21 cellular contexts compared by ENCODE assay signal in the genomic region with DNA sequence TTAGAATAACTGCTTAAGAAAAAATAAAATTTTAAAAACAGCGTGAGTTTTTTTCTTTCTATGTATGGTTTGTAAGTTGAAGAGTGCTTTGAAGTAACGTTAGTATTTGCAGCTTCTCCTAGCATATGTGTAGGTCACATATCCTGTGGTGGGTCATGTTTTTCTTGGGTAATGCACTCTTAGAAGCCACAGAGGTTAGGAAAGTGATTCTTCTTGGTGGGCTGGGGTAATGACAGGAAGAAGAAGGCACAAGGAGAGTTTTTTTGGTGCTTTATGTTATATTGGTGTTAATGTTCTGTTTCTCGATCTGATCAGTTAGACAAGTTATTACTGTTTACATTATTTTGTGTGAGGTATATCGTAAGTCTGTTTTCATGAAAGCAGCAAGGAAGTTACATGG.
DNase-seq lines count a peak whose midpoint lies in the region; ATAC-seq and TF ChIP-seq lines count a peak whose summit lies in the region.
"Had no signal": no experiment of that assay in that cellular context is flagged by ENCODE, and none has a peak within 500 bp of the region (broad histone marks: within the 10 kb centered on the region; RNA-seq: fewer than 3 reads in every experiment).

No MANE protein-coding gene starts in this region.

- peak overlapping the region; percentile 31 for H3K27ac ChIP-seq in CD8-positive, alpha-beta T cell (ENCODE audit: low read depth, low read length)
- peak overlapping the region; percentile 52 for H3K27ac ChIP-seq in naive thymus-derived CD4-positive, alpha-beta T cell (ENCODE audit: low read depth, low read length)
- H3K27ac ChIP-seq: ascending aorta, coronary artery, epithelial cell of prostate, neutrophil, testis, VCaP had no signal

- peak overlapping the region; percentile 62 for H3K4me3 Mint-ChIP-seq in CD8-positive, alpha-beta T cell
- peak overlapping the region; percentile 58 for H3K4me3 Mint-ChIP-seq in activated CD8-positive, alpha-beta T cell treated with anti-CD3 and anti-CD28 coated beads for 36 hours
- peak overlapping the region; percentile 30 to 87 (median 66) for H3K4me3 Mint-ChIP-seq in naive thymus-derived CD4-positive, alpha-beta T cell
- no peak overlapping the region for H3K4me3 Mint-ChIP-seq in CD14-positive monocyte

- H3K4me1 Mint-ChIP-seq in CD8-positive, alpha-beta T cell (ENCODE audit: low read depth): peaks cover 44% of the 10 kb centered on the region
- H3K4me1 Mint-ChIP-seq in activated CD8-positive, alpha-beta T cell treated with anti-CD3 and anti-CD28 coated beads for 36 hours (ENCODE audit: low read depth): peaks cover 42% of the 10 kb centered on the region
- H3K4me1 Mint-ChIP-seq in naive thymus-derived CD4-positive, alpha-beta T cell: peaks cover 21 to 74% (median 50%) of the 10 kb centered on the region in 7 donors
- peaks cover 11% of the 10 kb centered on the region for H3K4me1 Mint-ChIP-seq in CD14-positive monocyte

- POLR2A ChIA-PET in CD8-positive, alpha-beta T cell (lab: Charles Lee): interaction anchor here (0.6 to 1.5 kb wide), 4 partner anchors 11 to 128 kb away, joined by 3 to 6 read pairs (median 4); a partner anchor contains a TSS
- POLR2A ChIA-PET in activated CD8-positive, alpha-beta T cell treated with anti-CD3 and anti-CD28 coated beads for 36 hours (lab: Charles Lee): interaction anchor here (2.8 kb wide), 1 partner anchor 12 kb away, joined by 6 read pairs; no protein-coding TSS in a partner anchor
- POLR2A ChIA-PET in naive thymus-derived CD4-positive, alpha-beta T cell (lab: Charles Lee): interaction anchor here (0.6 to 3.3 kb wide), 2 partner anchors 38 to 127 kb away, joined by 3 to 20 read pairs; a partner anchor contains a TSS

- no peak for TF ChIP-seq CTCF in CD8-positive, alpha-beta T cell (IDR thresholded peaks at IDR 0.05)
- no peak for TF ChIP-seq CTCF in activated CD8-positive, alpha-beta T cell treated with anti-CD3 and anti-CD28 coated beads for 36 hours (IDR thresholded peaks at IDR 0.05)
- TF ChIP-seq CTCF in CD14-positive monocyte (IDR thresholded peaks at IDR 0.05): no peak

- H3K36me3 Mint-ChIP-seq in CD8-positive, alpha-beta T cell: peaks cover 73% of the 10 kb centered on the region
- H3K36me3 Mint-ChIP-seq in activated CD8-positive, alpha-beta T cell treated with anti-CD3 and anti-CD28 coated beads for 36 hours (ENCODE audit: low read depth): peaks cover 54% of the 10 kb centered on the region
- H3K36me3 Mint-ChIP-seq in naive thymus-derived CD4-positive, alpha-beta T cell: peaks cover 3 to 57% (median 42%) of the 10 kb centered on the region in 5 donors
- H3K36me3 Mint-ChIP-seq in CD14-positive monocyte: peaks cover 47 to 62% of the 10 kb centered on the region in 2 donors

- ATAC-seq in CD8-positive, alpha-beta T cell: peak; percentile 82
- peak; percentile 89 for ATAC-seq in activated CD8-positive, alpha-beta T cell treated with anti-CD3 and anti-CD28 coated beads for 36 hours
- peak; percentile 90 for ATAC-seq in naive thymus-derived CD4-positive, alpha-beta T cell
- no peak for ATAC-seq in Right ventricle myocardium inferior
- ATAC-seq: K562, sciatic nerve had no signal

- H3K27ac Mint-ChIP-seq in CD8-positive, alpha-beta T cell: peak overlapping the region; percentile 91
- peak overlapping the region; percentile 95 for H3K27ac Mint-ChIP-seq in activated CD8-positive, alpha-beta T cell treated with anti-CD3 and anti-CD28 coated beads for 36 hours
- peak overlapping the region; percentile 79 to 98 (median 88) for H3K27ac Mint-ChIP-seq in naive thymus-derived CD4-positive, alpha-beta T cell
- peak overlapping the region in 2 of 7 donors; percentile 17 to 53 for H3K27ac Mint-ChIP-seq in CD14-positive monocyte

- H3K9me3 Mint-ChIP-seq in CD8-positive, alpha-beta T cell: no peaks in the 10 kb centered on the region
- no peaks in the 10 kb centered on the region for H3K9me3 Mint-ChIP-seq in activated CD8-positive, alpha-beta T cell treated with anti-CD3 and anti-CD28 coated beads for 36 hours
- peaks cover 0 to 5% (median 0%) of the 10 kb centered on the region in 11 donors for H3K9me3 Mint-ChIP-seq in naive thymus-derived CD4-positive, alpha-beta T cell
- H3K9me3 Mint-ChIP-seq in CD14-positive monocyte: no peaks in the 10 kb centered on the region

- H3K4me3 ChIP-seq in CD8-positive, alpha-beta T cell (ENCODE audit: low read depth, low read length): peak overlapping the region; percentile 25
- H3K4me3 ChIP-seq in Jurkat, Clone E6-1 (ENCODE audit: low read length): no peak overlapping the region
- no peak overlapping the region for H3K4me3 ChIP-seq in naive thymus-derived CD4-positive, alpha-beta T cell (ENCODE audit: low read length)
- H3K4me3 ChIP-seq: ascending aorta, coronary artery, K562, testis had no signal

- DNase-seq in CD8-positive, alpha-beta T cell: peak in 1 of 7 experiments; percentile 16
- peak; percentile 88 for DNase-seq in Jurkat, Clone E6-1 (ENCODE audit: low read depth, low spot score)
- no peak for DNase-seq in activated CD8-positive, alpha-beta T cell treated with anti-CD3 and anti-CD28 coated beads for 36 hours
- DNase-seq in naive thymus-derived CD4-positive, alpha-beta T cell: peak in 7 of 9 donors; percentile 11 to 73 (median 47)
- DNase-seq in CD14-positive monocyte (ENCODE audit: low spot score): no peak
- DNase-seq in germinal center (ENCODE audit: low spot score): no peak
- DNase-seq in Right ventricle myocardium inferior (ENCODE audit: missing footprints): no peak
- DNase-seq: C1 segment of cervical spinal cord; DMS79; mammary epithelial cell; NCI-H1694 treated with DMSO at 0.1 percent for 48 hours; NCI-H446 treated with DMSO at 0.1 percent for 48 hours; stimulated activated CD4-positive, alpha-beta T cell treated with anti-CD3 and anti-CD28 coated beads, Interleukin-1b, Interleukin-23, amount 100 ng/mL, for 48 hours; testis had no signal

- no peaks in the 10 kb centered on the region for H3K27me3 Mint-ChIP-seq in CD8-positive, alpha-beta T cell (ENCODE audit: low read depth)
- no peaks in the 10 kb centered on the region for H3K27me3 Mint-ChIP-seq in activated CD8-positive, alpha-beta T cell treated with anti-CD3 and anti-CD28 coated beads for 36 hours
- no peaks in the 10 kb centered on the region for H3K27me3 Mint-ChIP-seq in naive thymus-derived CD4-positive, alpha-beta T cell
- H3K27me3 Mint-ChIP-seq in CD14-positive monocyte (ENCODE audit: low read depth in 3 of 3): no peaks in the 10 kb centered on the region

- no peaks in the 10 kb centered on the region for H3K9me3 ChIP-seq in CD8-positive, alpha-beta T cell (ENCODE audit: low read length)
- no peaks in the 10 kb centered on the region for H3K9me3 ChIP-seq in naive thymus-derived CD4-positive, alpha-beta T cell (ENCODE audit: control insufficient read depth in 2 of 3, low read length in 3 of 3)
- H3K9me3 ChIP-seq: ascending aorta, neutrophil, testis had no signal

- H3K27me3 ChIP-seq in CD8-positive, alpha-beta T cell (ENCODE audit: insufficient read depth, low read length): no peaks in the 10 kb centered on the region
- no peaks in the 10 kb centered on the region for H3K27me3 ChIP-seq in naive thymus-derived CD4-positive, alpha-beta T cell (ENCODE audit: control insufficient read depth in 2 of 2, insufficient read depth in 2 of 2, low read length in 2 of 2)
- H3K27me3 ChIP-seq: ascending aorta, neutrophil, testis had no signal

- intact Hi-C loops in CD8-positive, alpha-beta T cell (cut with DNase I, micrococcal nuclease): loop anchor here (1.0 to 5.0 kb wide), 3 partner anchors 125 to 175 kb away; no protein-coding TSS in a partner anchor
- intact Hi-C loops in activated CD8-positive, alpha-beta T cell treated with anti-CD3 and anti-CD28 coated beads for 36 hours (cut with micrococcal nuclease): no loop called here
- intact Hi-C loops in naive thymus-derived CD4-positive, alpha-beta T cell (cut with micrococcal nuclease): loop anchor here (1.0 to 2.0 kb wide), 2 partner anchors 128 to 174 kb away; a partner anchor contains a TSS
- intact Hi-C loops in CD14-positive monocyte (cut with micrococcal nuclease): no loop called here
- intact Hi-C loops in Right ventricle myocardium inferior (cut with DNase I): no loop called here

- H3K36me3 ChIP-seq in CD8-positive, alpha-beta T cell (ENCODE audit: insufficient read depth, low read length): peaks cover 10% of the 10 kb centered on the region
- H3K36me3 ChIP-seq in naive thymus-derived CD4-positive, alpha-beta T cell (ENCODE audit: control insufficient read depth in 2 of 3, insufficient read depth in 3 of 3, low read length in 3 of 3): peaks cover 0 to 42% (median 4%) of the 10 kb centered on the region in 3 experiments
- H3K36me3 ChIP-seq: neutrophil had no signal

- H3K4me1 ChIP-seq in CD8-positive, alpha-beta T cell (ENCODE audit: insufficient read depth, low read length): peaks cover 68% of the 10 kb centered on the region
- H3K4me1 ChIP-seq in naive thymus-derived CD4-positive, alpha-beta T cell (ENCODE audit: control insufficient read depth in 2 of 2, insufficient read depth in 2 of 2, low read length in 2 of 2): peaks cover 0 to 27% of the 10 kb centered on the region in 2 donors
- H3K4me1 ChIP-seq: ascending aorta, testis had no signal

- CTCF ChIA-PET in CD8-positive, alpha-beta T cell (lab: Charles Lee): no interaction called here
- CTCF ChIA-PET in activated CD8-positive, alpha-beta T cell treated with anti-CD3 and anti-CD28 coated beads for 36 hours (lab: Charles Lee): interaction anchor here (1.3 kb wide), 1 partner anchor 108 kb away, joined by 5 read pairs; no protein-coding TSS in a partner anchor
- CTCF ChIA-PET in naive thymus-derived CD4-positive, alpha-beta T cell (lab: Charles Lee): interaction anchor here (0.9 kb wide), 1 partner anchor 10 kb away, joined by 3 read pairs; no protein-coding TSS in a partner anchor

Comparison
In these comparisons a context has a peak if more than half of its experiments do, and no peak if none do; other contexts are left out.
1. DNase-seq: peak in Jurkat, Clone E6-1 (single experiment) and naive thymus-derived CD4-positive, alpha-beta T cell (7 of 9); none in activated CD8-positive, alpha-beta T cell treated with anti-CD3 and anti-CD28 coated beads for 36 hours (single experiment), CD14-positive monocyte (single experiment), germinal center (single experiment) and Right ventricle myocardium inferior (single experiment).
2. H3K4me3 Mint-ChIP-seq: peak in CD8-positive, alpha-beta T cell (single experiment), activated CD8-positive, alpha-beta T cell treated with anti-CD3 and anti-CD28 coated beads for 36 hours (single experiment) and naive thymus-derived CD4-positive, alpha-beta T cell (10 of 10); none in CD14-positive monocyte (0 of 2).
3. intact Hi-C loops: an anchor here in CD8-positive, alpha-beta T cell (1.0 to 5.0 kb wide) and naive thymus-derived CD4-positive, alpha-beta T cell (1.0 to 2.0 kb wide); none called in activated CD8-positive, alpha-beta T cell treated with anti-CD3 and anti-CD28 coated beads for 36 hours, CD14-positive monocyte and Right ventricle myocardium inferior.